10 cellular contexts compared by ENCODE assay signal in genomic region chr2:209383212-209383611, GRCh38. TPM values are rescaled to one million over a fixed set of nuclear protein-coding genes. Genes with fewer than 3 reads are reported as not detected.
DNase-seq lines count a peak whose midpoint lies in the region; ATAC-seq and TF ChIP-seq lines count a peak whose summit lies in the region.
"Had no signal": no experiment of that assay in that cellular context is flagged by ENCODE, and none has a peak within 500 bp of the region (broad histone marks: within the 10 kb centered on the region; RNA-seq: fewer than 3 reads in every experiment).

No MANE protein-coding gene starts in this region.

- no peaks in the 10 kb centered on the region for H3K79me2 ChIP-seq in neural cell (replicated peaks; ENCODE audit: insufficient read depth, low read length)

- peak overlapping the region; percentile 66 for H3K27ac ChIP-seq in neural cell (ENCODE audit: low read length)

- no peaks in the 10 kb centered on the region for H4K20me1 ChIP-seq in neural cell (ENCODE audit: insufficient read depth)

- no peak for ATAC-seq in HG03460 (IDR thresholded peaks at IDR 0.05; ENCODE audit: unreplicated experiment)
- ATAC-seq in GM21825 (IDR thresholded peaks at IDR 0.05; ENCODE audit: unreplicated experiment) = no peak
- ATAC-seq: activated T-cell treated with anti-CD3 and anti-CD28 coated beads, Interleukin-2, amount 50 U/mL, for 4 hours had no signal

- no peaks in the 10 kb centered on the region for H3F3A ChIP-seq in neural cell (ENCODE audit: insufficient read depth, low read length, poor library complexity, severe bottlenecking)

- H3K9me2 ChIP-seq in neural cell (ENCODE audit: insufficient read depth, low read length) = no peaks in the 10 kb centered on the region

- TF ChIP-seq CTCF in cardiac fibroblast (IDR thresholded peaks at IDR 0.05; ENCODE audit: low read depth, low read length) = no peak
- TF ChIP-seq CTCF in neural cell (IDR thresholded peaks at IDR 0.05; ENCODE audit: poor library complexity, severe bottlenecking) = no peak

- TF ChIP-seq RAD21 in neural cell (conservative IDR thresholded peaks at IDR 0.05) = no peak

- H2AFZ ChIP-seq in neural cell (ENCODE audit: low read depth, low read length) = no peak overlapping the region

- TF ChIP-seq EP300 in neural cell (conservative IDR thresholded peaks at IDR 0.05; ENCODE audit: poor library complexity, severe bottlenecking) = peak; percentile 81

- no peaks in the 10 kb centered on the region for H3K9me3 ChIP-seq in neural cell (ENCODE audit: low read length)

- no peaks in the 10 kb centered on the region for H3K36me3 ChIP-seq in neural cell (ENCODE audit: insufficient read depth, low read length)

- no peak overlapping the region for H3K9ac ChIP-seq in neural cell (ENCODE audit: low read length)

- H3K4me2 ChIP-seq in neural cell (ENCODE audit: low read length) = peak overlapping the region; percentile 35

- H3K27me3 ChIP-seq in neural cell (ENCODE audit: insufficient read depth, low read depth, low read length) = no peaks in the 10 kb centered on the region

- H3K4me3 ChIP-seq in cardiac fibroblast (replicated peaks in 1 of 2; ENCODE audit: low read depth in 2 of 2, low read length in 2 of 2) = no peak overlapping the region
- H3K4me3 ChIP-seq in neural cell (ENCODE audit: low read length) = peak overlapping the region; percentile 2

- DNase-seq in ELR (ENCODE audit: low read depth) (peak; percentile 79), NCI-H2196 treated with DMSO at 0.1 percent for 48 hours (lab: John Stamatoyannopoulos, UW; ENCODE audit: unreplicated experiment) (peak; percentile 14), cardiac fibroblast (ENCODE audit: low read depth in 2 of 2) (peak; percentile 69 to 92), NCI-H2171 (lab: John Stamatoyannopoulos, UW) (no peak), DMS 273 treated with DMSO at 0.1 percent for 48 hours (lab: John Stamatoyannopoulos, UW) (no peak)
- DNase-seq: activated T-cell treated with anti-CD3 and anti-CD28 coated beads, Interleukin-2, amount 50 U/mL, for 4 hours; naive B cell had no signal

TF ChIP-seq in neural cell, 6 proteins besides CTCF, POLR2A, EP300 and RAD21:
- TF ChIP-seq SMC3 (conservative IDR thresholded peaks at IDR 0.05; ENCODE audit: poor library complexity) (no peak), TAF1 (IDR thresholded peaks at IDR 0.05; ENCODE audit: low read depth) (no peak), EZH2 (IDR thresholded peaks at IDR 0.05; ENCODE audit: borderline replicate concordance, insufficient read depth, low read length, poor library complexity, severe bottlenecking) (no peak), POLR2AphosphoS5 (IDR thresholded peaks at IDR 0.05) (peak; percentile 60), MXI1 (conservative IDR thresholded peaks at IDR 0.05; ENCODE audit: poor library complexity, severe bottlenecking) (no peak), REST (IDR thresholded peaks at IDR 0.05; ENCODE audit: borderline replicate concordance) (peak; percentile 58)

RNA-seq across cellular contexts. Expression of gene MAP2, which starts 40.6 kb away (rescaled TPM):
- polyA plus RNA-seq in neural cell = 436 and 450 TPM in 2 replicates
- polyA minus RNA-seq in neural cell = 1,231 and 1,493 TPM in 2 replicates

Comparison
In these comparisons a context has a peak if more than half of its experiments do, and no peak if none do; other contexts are left out.
1. DNase-seq: peak in ELR (single experiment), NCI-H2196 treated with DMSO at 0.1 percent for 48 hours (single experiment) and cardiac fibroblast (2 of 2); none in NCI-H2171 (single experiment) and DMS 273 treated with DMSO at 0.1 percent for 48 hours (single experiment).